1 cellular context compared by ENCODE assay signal in genomic region chr3:195109098-195109657, GRCh38.
TF ChIP-seq lines count a peak whose summit lies in the region.

No MANE protein-coding gene starts in this region.

TF ChIP-seq in GM12878, 131 proteins besides CTCF, POLR2A, EP300 and RAD21:
- TF ChIP-seq NFIC (IDR thresholded peaks at IDR 0.05; ENCODE audit: low read depth, low read length) (no peak), CHD2 (IDR thresholded peaks at IDR 0.05; ENCODE audit: borderline replicate concordance, low read depth, low read length) (no peak), WRNIP1 (IDR thresholded peaks at IDR 0.05; ENCODE audit: borderline replicate concordance, low read depth, low read length) (no peak), STAT3 (IDR thresholded peaks at IDR 0.05; ENCODE audit: low read depth, low read length) (no peak), RCOR1 (conservative IDR thresholded peaks at IDR 0.05; ENCODE audit: low read depth, low read length) (no peak), MEF2B (IDR thresholded peaks at IDR 0.05; ENCODE audit: partially characterized antibody, poor library complexity, severe bottlenecking) (no peak), ATF7 (IDR thresholded peaks at IDR 0.05; ENCODE audit: low read depth) (no peak)
- TF ChIP-seq, protein P1, sequence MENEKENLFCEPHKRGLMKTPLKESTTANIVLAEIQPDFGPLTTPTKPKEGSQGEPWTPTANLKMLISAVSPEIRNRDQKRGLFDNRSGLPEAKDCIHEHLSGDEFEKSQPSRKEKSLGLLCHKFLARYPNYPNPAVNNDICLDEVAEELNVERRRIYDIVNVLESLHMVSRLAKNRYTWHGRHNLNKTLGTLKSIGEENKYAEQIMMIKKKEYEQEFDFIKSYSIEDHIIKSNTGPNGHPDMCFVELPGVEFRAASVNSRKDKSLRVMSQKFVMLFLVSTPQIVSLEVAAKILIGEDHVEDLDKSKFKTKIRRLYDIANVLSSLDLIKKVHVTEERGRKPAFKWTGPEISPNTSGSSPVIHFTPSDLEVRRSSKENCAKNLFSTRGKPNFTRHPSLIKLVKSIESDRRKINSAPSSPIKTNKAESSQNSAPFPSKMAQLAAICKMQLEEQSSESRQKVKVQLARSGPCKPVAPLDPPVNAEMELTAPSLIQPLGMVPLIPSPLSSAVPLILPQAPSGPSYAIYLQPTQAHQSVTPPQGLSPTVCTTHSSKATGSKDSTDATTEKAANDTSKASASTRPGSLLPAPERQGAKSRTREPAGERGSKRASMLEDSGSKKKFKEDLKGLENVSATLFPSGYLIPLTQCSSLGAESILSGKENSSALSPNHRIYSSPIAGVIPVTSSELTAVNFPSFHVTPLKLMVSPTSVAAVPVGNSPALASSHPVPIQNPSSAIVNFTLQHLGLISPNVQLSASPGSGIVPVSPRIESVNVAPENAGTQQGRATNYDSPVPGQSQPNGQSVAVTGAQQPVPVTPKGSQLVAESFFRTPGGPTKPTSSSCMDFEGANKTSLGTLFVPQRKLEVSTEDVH (IDR thresholded peaks at IDR 0.05; ENCODE audit: low read depth, partially characterized antibody), result no peak
- TF ChIP-seq, protein P2, sequence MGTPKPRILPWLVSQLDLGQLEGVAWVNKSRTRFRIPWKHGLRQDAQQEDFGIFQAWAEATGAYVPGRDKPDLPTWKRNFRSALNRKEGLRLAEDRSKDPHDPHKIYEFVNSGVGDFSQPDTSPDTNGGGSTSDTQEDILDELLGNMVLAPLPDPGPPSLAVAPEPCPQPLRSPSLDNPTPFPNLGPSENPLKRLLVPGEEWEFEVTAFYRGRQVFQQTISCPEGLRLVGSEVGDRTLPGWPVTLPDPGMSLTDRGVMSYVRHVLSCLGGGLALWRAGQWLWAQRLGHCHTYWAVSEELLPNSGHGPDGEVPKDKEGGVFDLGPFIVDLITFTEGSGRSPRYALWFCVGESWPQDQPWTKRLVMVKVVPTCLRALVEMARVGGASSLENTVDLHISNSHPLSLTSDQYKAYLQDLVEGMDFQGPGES (IDR thresholded peaks at IDR 0.05), result no peak
TF ChIP-seq in GM12878: peak in this region for 0.
